Comparison of ENCODE assay signal across 15 cellular contexts in genomic region chr2:239208470-239209180, GRCh38.
DNase-seq lines count a peak whose midpoint lies in the region; ATAC-seq and TF ChIP-seq lines count a peak whose summit lies in the region.
"Had no signal": no experiment of that assay in that cellular context is flagged by ENCODE, and none has a peak within 500 bp of the region (broad histone marks: within the 10 kb centered on the region; RNA-seq: fewer than 3 reads in every experiment).

No MANE protein-coding gene starts in this region.

- in situ Hi-C loops in transverse colon (cut with MboI; ENCODE audit: low pct_ligation_motif_present in 1 of 4, low pct_unique_long_range_greater_than_20kb in 1 of 4, low sequenced_read_pairs in 3 of 4), result no loop called here

- no peak overlapping the region for H3K4me3 ChIP-seq in transverse colon
- H3K4me3 ChIP-seq: adrenal gland had no signal

- no peaks in the 10 kb centered on the region for H3K27me3 ChIP-seq in transverse colon
- H3K27me3 ChIP-seq: adrenal gland had no signal

- H3K36me3 Mint-ChIP-seq in dendritic cell treated with granulocyte-macrophage colony-stimulating factor and Interleukin-4, amounts not matched to agents 40 ng/mL and 50 ng/mL, for 4 days (ENCODE audit: low read depth), result peaks cover 4% of the 10 kb centered on the region
- no peaks in the 10 kb centered on the region for H3K36me3 Mint-ChIP-seq in activated CD4-positive, alpha-beta memory T cell treated with anti-CD3 and anti-CD28 coated beads, Interleukin-2, amount 10 ng/mL, durations not matched to agents 7 days and 5 days (ENCODE audit: low read depth)
- no peaks in the 10 kb centered on the region for H3K36me3 Mint-ChIP-seq in endothelial cell (ENCODE audit: low read depth, unreplicated experiment)

- POLR2A ChIA-PET in activated CD4-positive, alpha-beta memory T cell treated with anti-CD3 and anti-CD28 coated beads, Interleukin-2, amount 10 ng/mL, durations not matched to agents 7 days and 5 days (lab: Charles Lee), result no interaction called here

- TF ChIP-seq EP300 in transverse colon (IDR thresholded peaks at IDR 0.05; ENCODE audit: low read depth), result no peak

- no peak for TF ChIP-seq POLR2A in transverse colon (IDR thresholded peaks at IDR 0.05)

- H3K4me3 Mint-ChIP-seq in dendritic cell treated with granulocyte-macrophage colony-stimulating factor and Interleukin-4, amounts not matched to agents 40 ng/mL and 50 ng/mL, for 4 days, result no peak overlapping the region
- no peak overlapping the region for H3K4me3 Mint-ChIP-seq in activated CD4-positive, alpha-beta memory T cell treated with anti-CD3 and anti-CD28 coated beads, Interleukin-2, amount 10 ng/mL, durations not matched to agents 7 days and 5 days
- H3K4me3 Mint-ChIP-seq in endothelial cell (ENCODE audit: unreplicated experiment), result no peak overlapping the region

- 79 to 86% methylated on average over 11 of the region's 11 CpGs for WGBS in transverse colon (ENCODE audit: low coverage in 1 of 2), 2 donors

- H3K9me3 ChIP-seq in transverse colon, result no peaks in the 10 kb centered on the region
- H3K9me3 ChIP-seq: adrenal gland had no signal

- peaks cover 66% of the 10 kb centered on the region for H3K4me1 Mint-ChIP-seq in dendritic cell treated with granulocyte-macrophage colony-stimulating factor and Interleukin-4, amounts not matched to agents 40 ng/mL and 50 ng/mL, for 4 days (ENCODE audit: low read depth)
- H3K4me1 Mint-ChIP-seq in activated CD4-positive, alpha-beta memory T cell treated with anti-CD3 and anti-CD28 coated beads, Interleukin-2, amount 10 ng/mL, durations not matched to agents 7 days and 5 days, result peaks cover 24% of the 10 kb centered on the region
- H3K4me1 Mint-ChIP-seq in endothelial cell (ENCODE audit: unreplicated experiment), result peaks cover 25% of the 10 kb centered on the region

- H3K27ac ChIP-seq in transverse colon, result no peak overlapping the region
- H3K27ac ChIP-seq: adrenal gland, WERI-Rb-1 had no signal

- H3K27me3 Mint-ChIP-seq in dendritic cell treated with granulocyte-macrophage colony-stimulating factor and Interleukin-4, amounts not matched to agents 40 ng/mL and 50 ng/mL, for 4 days, result no peaks in the 10 kb centered on the region
- no peaks in the 10 kb centered on the region for H3K27me3 Mint-ChIP-seq in activated CD4-positive, alpha-beta memory T cell treated with anti-CD3 and anti-CD28 coated beads, Interleukin-2, amount 10 ng/mL, durations not matched to agents 7 days and 5 days
- H3K27me3 Mint-ChIP-seq in endothelial cell (ENCODE audit: unreplicated experiment), result no peaks in the 10 kb centered on the region

- ATAC-seq in stimulated activated naive CD8-positive, alpha-beta T cell treated with anti-CD3 and anti-CD28 coated beads, Interleukin-15, Interleukin-2, amounts not matched to agents 100 U/mL and 50 U/mL, for 24 hours, result no peak

- DNase-seq in activated effector memory CD4-positive, alpha-beta T cell treated with anti-CD3 and anti-CD28 coated beads, Interleukin-2, amount 50 U/mL, for 16 hours, result peak; percentile 21
- no peak for DNase-seq in activated effector memory CD4-positive, alpha-beta T cell treated with Interleukin-2 at 50 U/mL for 16 hours
- DNase-seq in NCI-H2029 treated with DMSO at 0.1 percent for 48 hours (lab: John Stamatoyannopoulos, UW) (peak; percentile 82), transverse colon (peak; percentile 9), endothelial cell (ENCODE audit: low spot score) (no peak)
- no peak for DNase-seq in activated CD4-positive, alpha-beta memory T cell treated with anti-CD3 and anti-CD28 coated beads, Interleukin-2, amount 10 ng/mL, durations not matched to agents 7 days and 5 days
- DNase-seq in stimulated activated naive CD8-positive, alpha-beta T cell treated with anti-CD3 and anti-CD28 coated beads, Interleukin-15, Interleukin-2, amounts not matched to agents 100 U/mL and 50 U/mL, for 24 hours, result no peak
- DNase-seq: central memory CD4-positive, alpha-beta T cell; effector CD8-positive, alpha-beta T cell; GF-D8; NCI-H226; stimulated activated CD4-positive, alpha-beta T cell treated with anti-CD3 and anti-CD28 coated beads, Interleukin-2, amount 100 ng/mL, for 48 hours; WERI-Rb-1 had no signal

- no peak for TF ChIP-seq CTCF in transverse colon (IDR thresholded peaks at IDR 0.05)
- TF ChIP-seq CTCF in endothelial cell (IDR thresholded peaks at IDR 0.05; ENCODE audit: unreplicated experiment), result no peak

- H3K4me1 ChIP-seq in transverse colon, result peaks cover 6 to 40% (median 28%) of the 10 kb centered on the region in 4 donors

- peak overlapping the region; percentile 58 for H3K27ac Mint-ChIP-seq in dendritic cell treated with granulocyte-macrophage colony-stimulating factor and Interleukin-4, amounts not matched to agents 40 ng/mL and 50 ng/mL, for 4 days
- H3K27ac Mint-ChIP-seq in activated CD4-positive, alpha-beta memory T cell treated with anti-CD3 and anti-CD28 coated beads, Interleukin-2, amount 10 ng/mL, durations not matched to agents 7 days and 5 days, result no peak overlapping the region
- H3K27ac Mint-ChIP-seq in endothelial cell (ENCODE audit: unreplicated experiment), result no peak overlapping the region

- no peaks in the 10 kb centered on the region for H3K9me3 Mint-ChIP-seq in dendritic cell treated with granulocyte-macrophage colony-stimulating factor and Interleukin-4, amounts not matched to agents 40 ng/mL and 50 ng/mL, for 4 days
- no peaks in the 10 kb centered on the region for H3K9me3 Mint-ChIP-seq in activated CD4-positive, alpha-beta memory T cell treated with anti-CD3 and anti-CD28 coated beads, Interleukin-2, amount 10 ng/mL, durations not matched to agents 7 days and 5 days
- no peaks in the 10 kb centered on the region for H3K9me3 Mint-ChIP-seq in endothelial cell (ENCODE audit: unreplicated experiment)

- H3K36me3 ChIP-seq in transverse colon, result no peaks in the 10 kb centered on the region
- H3K36me3 ChIP-seq: adrenal gland, WERI-Rb-1 had no signal

- intact Hi-C loops in dendritic cell treated with granulocyte-macrophage colony-stimulating factor and Interleukin-4, amounts not matched to agents 40 ng/mL and 50 ng/mL, for 4 days (cut with micrococcal nuclease), result no loop called here
- intact Hi-C loops in transverse colon (cut with DNase I; ENCODE audit: low total_unique reads), result no loop called here

- CTCF ChIA-PET in activated CD4-positive, alpha-beta memory T cell treated with anti-CD3 and anti-CD28 coated beads, Interleukin-2, amount 10 ng/mL, durations not matched to agents 7 days and 5 days (lab: Charles Lee), result interaction anchor here (0.7 kb wide), 1 partner anchor 64 kb away, joined by 4 read pairs; no protein-coding TSS in a partner anchor

Comparison
In these comparisons a context has a peak if more than half of its experiments do, and no peak if none do; other contexts are left out.
1. DNase-seq: peak in activated effector memory CD4-positive, alpha-beta T cell treated with anti-CD3 and anti-CD28 coated beads, Interleukin-2, amount 50 U/mL, for 16 hours (single experiment), NCI-H2029 treated with DMSO at 0.1 percent for 48 hours (single experiment) and transverse colon (single experiment); none in activated effector memory CD4-positive, alpha-beta T cell treated with Interleukin-2 at 50 U/mL for 16 hours (single experiment), activated CD4-positive, alpha-beta memory T cell treated with anti-CD3 and anti-CD28 coated beads, Interleukin-2, amount 10 ng/mL, durations not matched to agents 7 days and 5 days (single experiment), stimulated activated naive CD8-positive, alpha-beta T cell treated with anti-CD3 and anti-CD28 coated beads, Interleukin-15, Interleukin-2, amounts not matched to agents 100 U/mL and 50 U/mL, for 24 hours (single experiment) and endothelial cell (single experiment).